18 cellular contexts compared by ENCODE assay signal in genomic region chr4:3768842-3769641, GRCh38.
"Had no signal": no experiment of that assay in that cellular context is flagged by ENCODE, and none has a peak within 500 bp of the region (broad histone marks: within the 10 kb centered on the region; RNA-seq: fewer than 3 reads in every experiment).

No MANE protein-coding gene starts in this region.

- H3K27ac ChIP-seq: cardiac muscle cell, dorsolateral prefrontal cortex, epithelial cell of prostate, foreskin keratinocyte, hepatocyte, lower lobe of right lung, transverse colon, vagina had no signal

- ATAC-seq: activated T-cell treated with anti-CD3 and anti-CD28 coated beads, Interleukin-2, amount 50 U/mL, for 4 hours; foreskin keratinocyte; left colon; lower lobe of right lung; natural killer cell treated with Interleukin-12 subunit alpha and Interleukin-12 subunit beta and Interleukin-15 and Interleukin-18, amount 100 ng/mL, for 72 hours; stimulated activated naive CD8-positive, alpha-beta T cell treated with anti-CD3 and anti-CD28 coated beads, Interleukin-15, Interleukin-2, amounts not matched to agents 100 U/mL and 50 U/mL, for 24 hours had no signal

- H3K9me3 ChIP-seq: lower lobe of right lung, transverse colon, vagina had no signal

- H3K4me3 ChIP-seq: cardiac muscle cell, dorsolateral prefrontal cortex, hepatocyte, lower lobe of right lung, transverse colon, vagina had no signal

- H3K36me3 ChIP-seq: cardiac muscle cell, lower lobe of right lung, transverse colon, vagina had no signal

- H3K27me3 ChIP-seq: vagina had no signal

- H3K4me1 ChIP-seq: foreskin keratinocyte had no signal

- DNase-seq: activated CD4-positive, alpha-beta T cell treated with anti-CD3 and anti-CD28 coated beads, Interleukin-2, amount 50 U/mL, for 1 hour; activated CD4-positive, CD25-positive, alpha-beta regulatory T cell treated with anti-CD3 and anti-CD28 coated beads, Interleukin-2, amount 50 U/mL, for 72 hours; activated CD8-positive, alpha-beta memory T cell treated with anti-CD3 and anti-CD28 coated beads, Interleukin-2, amount 50 U/mL, for 4 hours; activated effector memory CD4-positive, alpha-beta T cell treated with Interleukin-2 at 50 U/mL for 16 hours; activated naive CD4-positive, alpha-beta T cell treated with anti-CD3 and anti-CD28 coated beads, Interleukin-2, amount 10 ng/mL, durations not matched to agents 7 days and 5 days; activated T-cell treated with anti-CD3 and anti-CD28 coated beads, Interleukin-2, amount 50 U/mL, for 4 hours; dorsolateral prefrontal cortex; foreskin keratinocyte; left colon; lower lobe of right lung; stimulated activated naive CD8-positive, alpha-beta T cell treated with anti-CD3 and anti-CD28 coated beads, Interleukin-15, Interleukin-2, amounts not matched to agents 100 U/mL and 50 U/mL, for 24 hours; substantia nigra; transverse colon had no signal
